ENCODE assay signal across 8 cellular contexts in the genomic region with DNA sequence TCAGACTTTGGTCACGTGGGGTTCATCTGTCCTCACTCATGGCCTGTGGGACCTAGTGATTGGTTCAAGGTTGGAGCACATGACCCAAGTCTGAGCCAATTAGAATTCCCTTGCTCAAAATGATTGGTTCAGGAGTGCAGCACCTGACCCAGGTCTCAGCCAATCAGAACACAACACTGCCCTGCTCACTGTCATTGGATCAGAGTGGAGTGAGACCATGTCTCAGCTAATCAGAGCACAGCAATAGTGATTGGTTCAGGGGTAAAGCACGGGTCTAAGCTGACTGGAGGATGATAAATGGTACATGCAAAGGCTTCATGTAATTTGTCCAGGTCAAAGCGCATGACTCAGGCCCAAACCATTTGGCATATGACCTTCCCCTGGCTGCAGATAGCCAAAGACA.
A peak's percentile ranks its signal among the peaks of the same experiment; 100 is the strongest.
DNase-seq lines count a peak whose midpoint lies in the region; ATAC-seq lines count a peak whose summit lies in the region.
"Had no signal": no experiment of that assay in that cellular context is flagged by ENCODE, and none has a peak within 500 bp of the region (broad histone marks: within the 10 kb centered on the region; RNA-seq: fewer than 3 reads in every experiment).

No MANE protein-coding gene starts in this region.

- DNase-seq in GM03348 (ENCODE audit: low spot score) = peak; percentile 31
- DNase-seq in NCI-H226 = peak; percentile 88
- DNase-seq in cerebellar cortex (ENCODE audit: low spot score) = peak; percentile 30
- peak; percentile 12 for DNase-seq in renal cortical epithelial cell (ENCODE audit: low read depth)
- no peak for DNase-seq in activated CD8-positive, alpha-beta memory T cell treated with anti-CD3 and anti-CD28 coated beads, Interleukin-2, amount 50 U/mL, for 4 hours
- no peak for DNase-seq in stimulated activated CD4-positive, alpha-beta T cell treated with anti-CD3 and anti-CD28 coated beads, Interleukin-12 subunit alpha, Interleukin-12 subunit beta, amount 100 ng/mL, for 4 hours
- DNase-seq: NCI-H1092 had no signal

- no peak for ATAC-seq in GM18502 (IDR thresholded peaks at IDR 0.05; ENCODE audit: poor library complexity, unreplicated experiment)

Comparison
In these comparisons a context has a peak if more than half of its experiments do, and no peak if none do; other contexts are left out.
1. DNase-seq: peak in GM03348 (single experiment), NCI-H226 (single experiment), cerebellar cortex (single experiment) and renal cortical epithelial cell (single experiment); none in activated CD8-positive, alpha-beta memory T cell treated with anti-CD3 and anti-CD28 coated beads, Interleukin-2, amount 50 U/mL, for 4 hours (single experiment) and stimulated activated CD4-positive, alpha-beta T cell treated with anti-CD3 and anti-CD28 coated beads, Interleukin-12 subunit alpha, Interleukin-12 subunit beta, amount 100 ng/mL, for 4 hours (single experiment).